In genomic region chrX:150548251-150548650, GRCh38 we compare ENCODE assay signal across 8 cellular contexts. TPM values are rescaled to one million over a fixed set of nuclear protein-coding genes. Genes with fewer than 3 reads are reported as not detected.
DNase-seq lines count a peak whose midpoint lies in the region; ATAC-seq lines count a peak whose summit lies in the region.
"Had no signal": no experiment of that assay in that cellular context is flagged by ENCODE, and none has a peak within 500 bp of the region (broad histone marks: within the 10 kb centered on the region; RNA-seq: fewer than 3 reads in every experiment).

No MANE protein-coding gene starts in this region.

- H3K27ac ChIP-seq in HUES64 (ENCODE audit: low read depth, low read length), result no peak overlapping the region

- no peaks in the 10 kb centered on the region for H3K9me3 ChIP-seq in HUES64 (ENCODE audit: insufficient read depth, low read depth, low read length)

- no peaks in the 10 kb centered on the region for H3K36me3 Mint-ChIP-seq in activated T-helper 17 cell treated with anti-CD3 and anti-CD28 coated beads, Interleukin-2, amount 50 U/mL, for 72 hours (ENCODE audit: low read depth)
- H3K36me3 Mint-ChIP-seq in stimulated activated memory B cell treated with anti-CD40 and anti-IgM and Interleukin-4, amounts not matched to agents 10 μg/mL and 1 μg/mL and 100 μg/mL, for 72 hours, result no peaks in the 10 kb centered on the region
- H3K36me3 Mint-ChIP-seq: brain had no signal

- 85% methylated on average over 4 of the region's 4 CpGs for WGBS in HUES64

- H3K36me3 ChIP-seq in HUES64 (ENCODE audit: insufficient read depth, low read length), result no peaks in the 10 kb centered on the region

- DNase-seq in left lobe of liver (ENCODE audit: low spot score) (no peak), glomerular visceral epithelial cell (ENCODE audit: extremely low spot score) (no peak), Ammon's horn (ENCODE audit: low spot score) (no peak), NCI-H1694 (lab: John Stamatoyannopoulos, UW) (no peak)

- H3K27ac Mint-ChIP-seq in activated T-helper 17 cell treated with anti-CD3 and anti-CD28 coated beads, Interleukin-2, amount 50 U/mL, for 72 hours, result peak overlapping the region; percentile 38
- peak overlapping the region; percentile 90 for H3K27ac Mint-ChIP-seq in stimulated activated memory B cell treated with anti-CD40 and anti-IgM and Interleukin-4, amounts not matched to agents 10 μg/mL and 1 μg/mL and 100 μg/mL, for 72 hours

- no peaks in the 10 kb centered on the region for H3K27me3 Mint-ChIP-seq in activated T-helper 17 cell treated with anti-CD3 and anti-CD28 coated beads, Interleukin-2, amount 50 U/mL, for 72 hours
- no peaks in the 10 kb centered on the region for H3K27me3 Mint-ChIP-seq in stimulated activated memory B cell treated with anti-CD40 and anti-IgM and Interleukin-4, amounts not matched to agents 10 μg/mL and 1 μg/mL and 100 μg/mL, for 72 hours
- H3K27me3 Mint-ChIP-seq: brain had no signal

- peaks cover 11% of the 10 kb centered on the region for H3K4me1 Mint-ChIP-seq in activated T-helper 17 cell treated with anti-CD3 and anti-CD28 coated beads, Interleukin-2, amount 50 U/mL, for 72 hours
- H3K4me1 Mint-ChIP-seq in stimulated activated memory B cell treated with anti-CD40 and anti-IgM and Interleukin-4, amounts not matched to agents 10 μg/mL and 1 μg/mL and 100 μg/mL, for 72 hours, result peaks cover 29% of the 10 kb centered on the region

- peak overlapping the region; percentile 65 for H3K4me3 Mint-ChIP-seq in activated T-helper 17 cell treated with anti-CD3 and anti-CD28 coated beads, Interleukin-2, amount 50 U/mL, for 72 hours
- H3K4me3 Mint-ChIP-seq in stimulated activated memory B cell treated with anti-CD40 and anti-IgM and Interleukin-4, amounts not matched to agents 10 μg/mL and 1 μg/mL and 100 μg/mL, for 72 hours, result peak overlapping the region; percentile 87

- H3K4me3 ChIP-seq in HUES64 (ENCODE audit: low read length), result peak overlapping the region; percentile 35; the same call in 1 of the 2 replicates

- peaks cover 50% of the 10 kb centered on the region for H3K27me3 ChIP-seq in HUES64 (ENCODE audit: insufficient read depth, low read length)

- H3K9me3 Mint-ChIP-seq in activated T-helper 17 cell treated with anti-CD3 and anti-CD28 coated beads, Interleukin-2, amount 50 U/mL, for 72 hours, result no peaks in the 10 kb centered on the region
- no peaks in the 10 kb centered on the region for H3K9me3 Mint-ChIP-seq in stimulated activated memory B cell treated with anti-CD40 and anti-IgM and Interleukin-4, amounts not matched to agents 10 μg/mL and 1 μg/mL and 100 μg/mL, for 72 hours

- no peaks in the 10 kb centered on the region for H3K4me1 ChIP-seq in HUES64 (ENCODE audit: insufficient read depth, low read length)

- H3K9ac ChIP-seq in HUES64 (ENCODE audit: low read depth, low read length), result no peak overlapping the region

- ATAC-seq in activated T-helper 17 cell treated with anti-CD3 and anti-CD28 coated beads, Interleukin-2, amount 50 U/mL, for 72 hours (replicated peaks), result no peak
- ATAC-seq in left lobe of liver, result peak; percentile 3
- ATAC-seq in stimulated activated memory B cell treated with anti-CD40 and anti-IgM and Interleukin-4, amounts not matched to agents 10 μg/mL and 1 μg/mL and 100 μg/mL, for 72 hours, result no peak

RNA-seq across cellular contexts. Expression of gene MTM1, which starts 20.2 kb away (rescaled TPM):
- 6.5 TPM for polyA plus RNA-seq in HUES64 (2013, experiment 1 of 2)
- 7.1 TPM for polyA plus RNA-seq in HUES64 (2013, experiment 2 of 2)
- total RNA-seq in activated T-helper 17 cell treated with anti-CD3 and anti-CD28 coated beads, Interleukin-2, amount 50 U/mL, for 72 hours, result 10 to 100 TPM; 17.1 to 21.4 TPM
- 17.2 TPM for total RNA-seq in left lobe of liver
